ENCODE assay signal across 1 cellular context in the genomic region with DNA sequence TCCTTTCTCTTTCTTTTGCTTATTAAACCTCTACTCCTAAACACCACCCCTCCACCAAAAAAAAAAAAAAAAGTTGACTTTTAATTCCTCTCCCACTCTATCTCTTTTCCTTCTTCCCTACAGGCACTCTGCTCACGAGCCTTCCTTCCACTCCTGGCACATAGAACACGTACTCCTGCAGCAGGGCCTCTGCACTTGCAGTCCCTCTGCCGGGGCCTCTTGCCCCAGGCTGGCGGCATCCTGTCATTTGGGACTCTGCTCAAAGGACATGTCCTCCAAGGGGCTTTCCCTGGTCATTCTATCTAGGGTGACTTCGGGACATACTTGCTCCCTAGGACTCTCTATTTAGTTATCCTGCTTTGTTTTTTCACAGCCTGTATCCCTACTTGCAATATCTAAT.
TF ChIP-seq lines count a peak whose summit lies in the region.

No MANE protein-coding gene starts in this region.

TF ChIP-seq in HepG2, 621 proteins besides CTCF, POLR2A, EP300 and RAD21 (continued from another document):
- TF ChIP-seq, protein P1, sequence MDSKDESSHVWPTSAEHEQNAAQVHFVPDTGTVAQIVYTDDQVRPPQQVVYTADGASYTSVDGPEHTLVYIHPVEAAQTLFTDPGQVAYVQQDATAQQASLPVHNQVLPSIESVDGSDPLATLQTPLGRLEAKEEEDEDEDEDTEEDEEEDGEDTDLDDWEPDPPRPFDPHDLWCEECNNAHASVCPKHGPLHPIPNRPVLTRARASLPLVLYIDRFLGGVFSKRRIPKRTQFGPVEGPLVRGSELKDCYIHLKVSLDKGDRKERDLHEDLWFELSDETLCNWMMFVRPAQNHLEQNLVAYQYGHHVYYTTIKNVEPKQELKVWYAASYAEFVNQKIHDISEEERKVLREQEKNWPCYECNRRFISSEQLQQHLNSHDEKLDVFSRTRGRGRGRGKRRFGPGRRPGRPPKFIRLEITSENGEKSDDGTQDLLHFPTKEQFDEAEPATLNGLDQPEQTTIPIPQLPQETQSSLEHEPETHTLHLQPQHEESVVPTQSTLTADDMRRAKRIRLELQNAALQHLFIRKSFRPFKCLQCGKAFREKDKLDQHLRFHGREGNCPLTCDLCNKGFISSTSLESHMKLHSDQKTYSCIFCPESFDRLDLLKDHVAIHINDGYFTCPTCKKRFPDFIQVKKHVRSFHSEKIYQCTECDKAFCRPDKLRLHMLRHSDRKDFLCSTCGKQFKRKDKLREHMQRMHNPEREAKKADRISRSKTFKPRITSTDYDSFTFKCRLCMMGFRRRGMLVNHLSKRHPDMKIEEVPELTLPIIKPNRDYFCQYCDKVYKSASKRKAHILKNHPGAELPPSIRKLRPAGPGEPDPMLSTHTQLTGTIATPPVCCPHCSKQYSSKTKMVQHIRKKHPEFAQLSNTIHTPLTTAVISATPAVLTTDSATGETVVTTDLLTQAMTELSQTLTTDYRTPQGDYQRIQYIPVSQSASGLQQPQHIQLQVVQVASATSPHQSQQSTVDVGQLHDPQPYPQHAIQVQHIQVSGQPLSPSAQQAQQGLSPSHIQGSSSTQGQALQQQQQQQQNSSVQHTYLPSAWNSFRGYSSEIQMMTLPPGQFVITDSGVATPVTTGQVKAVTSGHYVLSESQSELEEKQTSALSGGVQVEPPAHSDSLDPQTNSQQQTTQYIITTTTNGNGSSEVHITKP (CRISPR knock-in tag; IDR thresholded peaks at IDR 0.05; ENCODE audit: low read depth) = peak; percentile 50; the same call in 1 of the 2 replicates
- TF ChIP-seq, protein P2, sequence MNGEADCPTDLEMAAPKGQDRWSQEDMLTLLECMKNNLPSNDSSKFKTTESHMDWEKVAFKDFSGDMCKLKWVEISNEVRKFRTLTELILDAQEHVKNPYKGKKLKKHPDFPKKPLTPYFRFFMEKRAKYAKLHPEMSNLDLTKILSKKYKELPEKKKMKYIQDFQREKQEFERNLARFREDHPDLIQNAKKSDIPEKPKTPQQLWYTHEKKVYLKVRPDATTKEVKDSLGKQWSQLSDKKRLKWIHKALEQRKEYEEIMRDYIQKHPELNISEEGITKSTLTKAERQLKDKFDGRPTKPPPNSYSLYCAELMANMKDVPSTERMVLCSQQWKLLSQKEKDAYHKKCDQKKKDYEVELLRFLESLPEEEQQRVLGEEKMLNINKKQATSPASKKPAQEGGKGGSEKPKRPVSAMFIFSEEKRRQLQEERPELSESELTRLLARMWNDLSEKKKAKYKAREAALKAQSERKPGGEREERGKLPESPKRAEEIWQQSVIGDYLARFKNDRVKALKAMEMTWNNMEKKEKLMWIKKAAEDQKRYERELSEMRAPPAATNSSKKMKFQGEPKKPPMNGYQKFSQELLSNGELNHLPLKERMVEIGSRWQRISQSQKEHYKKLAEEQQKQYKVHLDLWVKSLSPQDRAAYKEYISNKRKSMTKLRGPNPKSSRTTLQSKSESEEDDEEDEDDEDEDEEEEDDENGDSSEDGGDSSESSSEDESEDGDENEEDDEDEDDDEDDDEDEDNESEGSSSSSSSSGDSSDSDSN (CRISPR knock-in tag; IDR thresholded peaks at IDR 0.05) = peak; percentile 53; the same call in 1 of the 2 replicates
- TF ChIP-seq, protein P3, sequence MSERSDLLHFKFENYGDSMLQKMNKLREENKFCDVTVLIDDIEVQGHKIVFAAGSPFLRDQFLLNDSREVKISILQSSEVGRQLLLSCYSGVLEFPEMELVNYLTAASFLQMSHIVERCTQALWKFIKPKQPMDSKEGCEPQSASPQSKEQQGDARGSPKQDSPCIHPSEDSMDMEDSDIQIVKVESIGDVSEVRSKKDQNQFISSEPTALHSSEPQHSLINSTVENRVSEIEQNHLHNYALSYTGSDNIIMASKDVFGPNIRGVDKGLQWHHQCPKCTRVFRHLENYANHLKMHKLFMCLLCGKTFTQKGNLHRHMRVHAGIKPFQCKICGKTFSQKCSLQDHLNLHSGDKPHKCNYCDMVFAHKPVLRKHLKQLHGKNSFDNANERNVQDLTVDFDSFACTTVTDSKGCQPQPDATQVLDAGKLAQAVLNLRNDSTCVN (CRISPR knock-in tag; IDR thresholded peaks at IDR 0.05; ENCODE audit: borderline replicate concordance) = no peak
- TF ChIP-seq NR2F6 (IDR thresholded peaks at IDR 0.05) (peak; percentile 21; the same call in 1 of the 2 replicates), NR2F6 (CRISPR knock-in tag; IDR thresholded peaks at IDR 0.05) (no peak), RARA (CRISPR knock-in tag; IDR thresholded peaks at IDR 0.05) (peak; percentile 73), HDAC1 (CRISPR knock-in tag; IDR thresholded peaks at IDR 0.05) (peak; percentile 53), ZNF207 (IDR thresholded peaks at IDR 0.05; ENCODE audit: borderline replicate concordance) (no peak), CHD2 (IDR thresholded peaks at IDR 0.05; ENCODE audit: low read depth, low read length) (no peak), ZNF605 (CRISPR knock-in tag; IDR thresholded peaks at IDR 0.05) (0 out of 2 replicates have a peak, but pooled peaks have one; percentile 21), GABPA (IDR thresholded peaks at IDR 0.05; ENCODE audit: low read depth, low read length) (no peak), GABPA (CRISPR knock-in tag; IDR thresholded peaks at IDR 0.05; ENCODE audit: low read depth) (peak; percentile 13; the same call in 1 of the 2 replicates), ZNF460 (CRISPR knock-in tag; IDR thresholded peaks at IDR 0.05; ENCODE audit: borderline replicate concordance) (no peak), SOX13 (IDR thresholded peaks at IDR 0.05) (no peak), SOX13 (CRISPR knock-in tag; conservative IDR thresholded peaks at IDR 0.05 in 1 of 2, IDR thresholded peaks at IDR 0.05 in 1 of 2) (peak in 1 of 2 experiments; percentile 12; a peak in 1 of 4 replicates), ZFY (CRISPR knock-in tag; IDR thresholded peaks at IDR 0.05) (no peak), ZNF333 (CRISPR knock-in tag; IDR thresholded peaks at IDR 0.05; ENCODE audit: borderline replicate concordance) (no peak), BHLHE40 (IDR thresholded peaks at IDR 0.05; ENCODE audit: low read length) (0 out of 2 replicates have a peak, but pooled peaks have one; percentile 7), NCOR1 (IDR thresholded peaks at IDR 0.05; ENCODE audit: borderline replicate concordance, low read length) (0 out of 2 replicates have a peak, but pooled peaks have one; percentile 24), SAP130 (CRISPR knock-in tag; IDR thresholded peaks at IDR 0.05; ENCODE audit: low read depth) (peak; percentile 75), HOXA3 (CRISPR knock-in tag; IDR thresholded peaks at IDR 0.05) (peak; percentile 23; the same call in 1 of the 2 replicates), ZBTB20 (CRISPR knock-in tag; IDR thresholded peaks at IDR 0.05; ENCODE audit: borderline replicate concordance, low read depth) (no peak), NBN (conservative IDR thresholded peaks at IDR 0.05) (no peak), ETV5 (CRISPR knock-in tag; IDR thresholded peaks at IDR 0.05; ENCODE audit: borderline replicate concordance) (peak; percentile 79; the same call in 1 of the 2 replicates), ZNF44 (CRISPR knock-in tag; IDR thresholded peaks at IDR 0.05) (no peak), HNF4A (CRISPR knock-in tag; IDR thresholded peaks at IDR 0.05) (peak; percentile 38; the same call in 1 of the 2 replicates), RXRB (CRISPR knock-in tag; IDR thresholded peaks at IDR 0.05; ENCODE audit: borderline replicate concordance) (peak; percentile 87), ESRRA (CRISPR knock-in tag; IDR thresholded peaks at IDR 0.05; ENCODE audit: low read depth) (0 out of 2 replicates have a peak, but pooled peaks have one; percentile 47), MED1 (CRISPR knock-in tag; IDR thresholded peaks at IDR 0.05) (peak; percentile 58), CREM (IDR thresholded peaks at IDR 0.05) (0 out of 2 replicates have a peak, but pooled peaks have one; percentile 36), CREM (CRISPR knock-in tag; IDR thresholded peaks at IDR 0.05) (no peak), SALL1 (CRISPR knock-in tag; IDR thresholded peaks at IDR 0.05) (peak; percentile 53)
- TF ChIP-seq, protein P4, sequence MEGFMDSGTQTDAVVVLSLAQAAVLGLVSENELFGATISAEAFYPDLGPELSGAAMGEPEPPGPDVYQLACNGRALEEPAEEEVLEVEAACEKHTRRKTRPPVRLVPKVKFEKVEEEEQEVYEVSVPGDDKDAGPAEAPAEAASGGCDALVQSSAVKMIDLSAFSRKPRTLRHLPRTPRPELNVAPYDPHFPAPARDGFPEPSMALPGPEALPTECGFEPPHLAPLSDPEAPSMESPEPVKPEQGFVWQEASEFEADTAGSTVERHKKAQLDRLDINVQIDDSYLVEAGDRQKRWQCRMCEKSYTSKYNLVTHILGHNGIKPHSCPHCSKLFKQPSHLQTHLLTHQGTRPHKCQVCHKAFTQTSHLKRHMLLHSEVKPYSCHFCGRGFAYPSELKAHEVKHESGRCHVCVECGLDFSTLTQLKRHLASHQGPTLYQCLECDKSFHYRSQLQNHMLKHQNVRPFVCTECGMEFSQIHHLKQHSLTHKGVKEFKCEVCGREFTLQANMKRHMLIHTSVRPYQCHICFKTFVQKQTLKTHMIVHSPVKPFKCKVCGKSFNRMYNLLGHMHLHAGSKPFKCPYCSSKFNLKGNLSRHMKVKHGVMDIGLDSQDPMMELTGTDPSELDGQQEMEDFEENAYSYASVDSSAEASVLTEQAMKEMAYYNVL (CRISPR knock-in tag; IDR thresholded peaks at IDR 0.05; ENCODE audit: borderline replicate concordance) = peak; percentile 43; the same call in 1 of the 2 replicates
- TF ChIP-seq, protein P5, sequence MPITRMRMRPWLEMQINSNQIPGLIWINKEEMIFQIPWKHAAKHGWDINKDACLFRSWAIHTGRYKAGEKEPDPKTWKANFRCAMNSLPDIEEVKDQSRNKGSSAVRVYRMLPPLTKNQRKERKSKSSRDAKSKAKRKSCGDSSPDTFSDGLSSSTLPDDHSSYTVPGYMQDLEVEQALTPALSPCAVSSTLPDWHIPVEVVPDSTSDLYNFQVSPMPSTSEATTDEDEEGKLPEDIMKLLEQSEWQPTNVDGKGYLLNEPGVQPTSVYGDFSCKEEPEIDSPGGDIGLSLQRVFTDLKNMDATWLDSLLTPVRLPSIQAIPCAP (CRISPR knock-in tag; IDR thresholded peaks at IDR 0.05; ENCODE audit: low read depth) = no peak
- TF ChIP-seq, protein P6, sequence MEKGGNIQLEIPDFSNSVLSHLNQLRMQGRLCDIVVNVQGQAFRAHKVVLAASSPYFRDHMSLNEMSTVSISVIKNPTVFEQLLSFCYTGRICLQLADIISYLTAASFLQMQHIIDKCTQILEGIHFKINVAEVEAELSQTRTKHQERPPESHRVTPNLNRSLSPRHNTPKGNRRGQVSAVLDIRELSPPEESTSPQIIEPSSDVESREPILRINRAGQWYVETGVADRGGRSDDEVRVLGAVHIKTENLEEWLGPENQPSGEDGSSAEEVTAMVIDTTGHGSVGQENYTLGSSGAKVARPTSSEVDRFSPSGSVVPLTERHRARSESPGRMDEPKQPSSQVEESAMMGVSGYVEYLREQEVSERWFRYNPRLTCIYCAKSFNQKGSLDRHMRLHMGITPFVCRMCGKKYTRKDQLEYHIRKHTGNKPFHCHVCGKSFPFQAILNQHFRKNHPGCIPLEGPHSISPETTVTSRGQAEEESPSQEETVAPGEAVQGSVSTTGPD (CRISPR knock-in tag; IDR thresholded peaks at IDR 0.05) = no peak
- TF ChIP-seq, protein P7, sequence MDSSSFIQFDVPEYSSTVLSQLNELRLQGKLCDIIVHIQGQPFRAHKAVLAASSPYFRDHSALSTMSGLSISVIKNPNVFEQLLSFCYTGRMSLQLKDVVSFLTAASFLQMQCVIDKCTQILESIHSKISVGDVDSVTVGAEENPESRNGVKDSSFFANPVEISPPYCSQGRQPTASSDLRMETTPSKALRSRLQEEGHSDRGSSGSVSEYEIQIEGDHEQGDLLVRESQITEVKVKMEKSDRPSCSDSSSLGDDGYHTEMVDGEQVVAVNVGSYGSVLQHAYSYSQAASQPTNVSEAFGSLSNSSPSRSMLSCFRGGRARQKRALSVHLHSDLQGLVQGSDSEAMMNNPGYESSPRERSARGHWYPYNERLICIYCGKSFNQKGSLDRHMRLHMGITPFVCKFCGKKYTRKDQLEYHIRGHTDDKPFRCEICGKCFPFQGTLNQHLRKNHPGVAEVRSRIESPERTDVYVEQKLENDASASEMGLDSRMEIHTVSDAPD (CRISPR knock-in tag; IDR thresholded peaks at IDR 0.05) = no peak
- TF ChIP-seq, protein P8, sequence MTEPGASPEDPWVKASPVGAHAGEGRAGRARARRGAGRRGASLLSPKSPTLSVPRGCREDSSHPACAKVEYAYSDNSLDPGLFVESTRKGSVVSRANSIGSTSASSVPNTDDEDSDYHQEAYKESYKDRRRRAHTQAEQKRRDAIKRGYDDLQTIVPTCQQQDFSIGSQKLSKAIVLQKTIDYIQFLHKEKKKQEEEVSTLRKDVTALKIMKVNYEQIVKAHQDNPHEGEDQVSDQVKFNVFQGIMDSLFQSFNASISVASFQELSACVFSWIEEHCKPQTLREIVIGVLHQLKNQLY (CRISPR knock-in tag; IDR thresholded peaks at IDR 0.05) = 0 out of 2 replicates have a peak, but pooled peaks have one; percentile 44
- TF ChIP-seq, protein P9, sequence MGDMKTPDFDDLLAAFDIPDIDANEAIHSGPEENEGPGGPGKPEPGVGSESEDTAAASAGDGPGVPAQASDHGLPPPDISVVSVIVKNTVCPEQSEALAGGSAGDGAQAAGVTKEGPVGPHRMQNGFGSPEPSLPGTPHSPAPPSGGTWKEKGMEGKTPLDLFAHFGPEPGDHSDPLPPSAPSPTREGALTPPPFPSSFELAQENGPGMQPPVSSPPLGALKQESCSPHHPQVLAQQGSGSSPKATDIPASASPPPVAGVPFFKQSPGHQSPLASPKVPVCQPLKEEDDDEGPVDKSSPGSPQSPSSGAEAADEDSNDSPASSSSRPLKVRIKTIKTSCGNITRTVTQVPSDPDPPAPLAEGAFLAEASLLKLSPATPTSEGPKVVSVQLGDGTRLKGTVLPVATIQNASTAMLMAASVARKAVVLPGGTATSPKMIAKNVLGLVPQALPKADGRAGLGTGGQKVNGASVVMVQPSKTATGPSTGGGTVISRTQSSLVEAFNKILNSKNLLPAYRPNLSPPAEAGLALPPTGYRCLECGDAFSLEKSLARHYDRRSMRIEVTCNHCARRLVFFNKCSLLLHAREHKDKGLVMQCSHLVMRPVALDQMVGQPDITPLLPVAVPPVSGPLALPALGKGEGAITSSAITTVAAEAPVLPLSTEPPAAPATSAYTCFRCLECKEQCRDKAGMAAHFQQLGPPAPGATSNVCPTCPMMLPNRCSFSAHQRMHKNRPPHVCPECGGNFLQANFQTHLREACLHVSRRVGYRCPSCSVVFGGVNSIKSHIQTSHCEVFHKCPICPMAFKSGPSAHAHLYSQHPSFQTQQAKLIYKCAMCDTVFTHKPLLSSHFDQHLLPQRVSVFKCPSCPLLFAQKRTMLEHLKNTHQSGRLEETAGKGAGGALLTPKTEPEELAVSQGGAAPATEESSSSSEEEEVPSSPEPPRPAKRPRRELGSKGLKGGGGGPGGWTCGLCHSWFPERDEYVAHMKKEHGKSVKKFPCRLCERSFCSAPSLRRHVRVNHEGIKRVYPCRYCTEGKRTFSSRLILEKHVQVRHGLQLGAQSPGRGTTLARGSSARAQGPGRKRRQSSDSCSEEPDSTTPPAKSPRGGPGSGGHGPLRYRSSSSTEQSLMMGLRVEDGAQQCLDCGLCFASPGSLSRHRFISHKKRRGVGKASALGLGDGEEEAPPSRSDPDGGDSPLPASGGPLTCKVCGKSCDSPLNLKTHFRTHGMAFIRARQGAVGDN (CRISPR knock-in tag; IDR thresholded peaks at IDR 0.05) = peak; percentile 50
